In genomic region chr22:23180893-23181762, GRCh38 we compare ENCODE assay signal across 8 cellular contexts. TPM values are rescaled to one million over a fixed set of nuclear protein-coding genes. Genes with fewer than 3 reads are reported as not detected.
DNase-seq lines count a peak whose midpoint lies in the region; ATAC-seq, FAIRE-seq and TF ChIP-seq lines count a peak whose summit lies in the region.

No MANE protein-coding gene starts in this region.

- POLR2A ChIA-PET in activated naive CD8-positive, alpha-beta T cell treated with anti-CD3 and anti-CD28 coated beads, Interleukin-2, amount 10 ng/mL, durations not matched to agents 7 days and 5 days (lab: Charles Lee): interaction anchor here (0.7 to 1.7 kb wide), 5 partner anchors 36 to 101 kb away, joined by 3 to 13 read pairs (median 5); no protein-coding TSS in a partner anchor

- H3K27ac ChIP-seq in C4-2B: peak overlapping the region; percentile 69
- H3K27ac ChIP-seq in keratinocyte (ENCODE audit: control insufficient read depth, insufficient read depth, low read length): peak overlapping the region; percentile 49

- H3K36me3 ChIP-seq in keratinocyte (ENCODE audit: control insufficient read depth in 2 of 2, extremely low read depth in 1 of 2, insufficient read depth in 2 of 2, low read length in 2 of 2): peaks cover 3 to 20% of the 10 kb centered on the region in 2 experiments

- ATAC-seq in activated naive CD8-positive, alpha-beta T cell treated with anti-CD3 and anti-CD28 coated beads, Interleukin-2, amount 10 ng/mL, durations not matched to agents 7 days and 5 days (ENCODE audit: low read depth): peak; percentile 11
- ATAC-seq in stimulated activated naive B cell treated with anti-CD40 and anti-IgM and Interleukin-4, amounts not matched to agents 10 μg/mL and 1 μg/mL and 100 μg/mL, for 72 hours (replicated peaks): peak in 1 of 2 donors; percentile 1
- ATAC-seq in HG03095 (IDR thresholded peaks at IDR 0.05; ENCODE audit: unreplicated experiment): no peak

- H2AFZ ChIP-seq in keratinocyte (ENCODE audit: control insufficient read depth, low read length): peak overlapping the region; percentile 58

- peaks cover 46% of the 10 kb centered on the region for H3K4me1 Mint-ChIP-seq in activated naive CD8-positive, alpha-beta T cell treated with anti-CD3 and anti-CD28 coated beads, Interleukin-2, amount 10 ng/mL, durations not matched to agents 7 days and 5 days
- peaks cover 54 to 78% of the 10 kb centered on the region in 2 donors for H3K4me1 Mint-ChIP-seq in stimulated activated naive B cell treated with anti-CD40 and anti-IgM and Interleukin-4, amounts not matched to agents 10 μg/mL and 1 μg/mL and 100 μg/mL, for 72 hours

- H4K20me1 ChIP-seq in keratinocyte (ENCODE audit: control insufficient read depth, extremely low read depth, insufficient read depth, low read length): peaks cover 29% of the 10 kb centered on the region

- H3K4me2 ChIP-seq in keratinocyte (ENCODE audit: control insufficient read depth, extremely low read depth, insufficient read depth, low read depth, low read length): peak overlapping the region; percentile 85

- TF ChIP-seq CTCF in C4-2B (conservative IDR thresholded peaks at IDR 0.05) (no peak), keratinocyte (optimal IDR thresholded peaks at IDR 0.05 in 1 of 3, IDR thresholded peaks at IDR 0.05 in 1 of 3, conservative IDR thresholded peaks at IDR 0.05 in 1 of 3; ENCODE audit: extremely low read depth in 1 of 3, insufficient read depth in 2 of 3, low read length in 3 of 3) (no peak)

- H3K9ac ChIP-seq in keratinocyte (ENCODE audit: control insufficient read depth, extremely low read depth, insufficient read depth, low read length): peak overlapping the region; percentile 74

- no peaks in the 10 kb centered on the region for H3K9me3 ChIP-seq in keratinocyte (ENCODE audit: control insufficient read depth, low read depth, low read length)

- peak overlapping the region; percentile 80 for H3K4me3 Mint-ChIP-seq in activated naive CD8-positive, alpha-beta T cell treated with anti-CD3 and anti-CD28 coated beads, Interleukin-2, amount 10 ng/mL, durations not matched to agents 7 days and 5 days
- peak overlapping the region; percentile 82 to 84 for H3K4me3 Mint-ChIP-seq in stimulated activated naive B cell treated with anti-CD40 and anti-IgM and Interleukin-4, amounts not matched to agents 10 μg/mL and 1 μg/mL and 100 μg/mL, for 72 hours

- peaks cover 38% of the 10 kb centered on the region for H3K4me1 ChIP-seq in keratinocyte (ENCODE audit: control insufficient read depth, extremely low read depth, insufficient read depth, low read length)

- no peaks in the 10 kb centered on the region for H3K27me3 Mint-ChIP-seq in activated naive CD8-positive, alpha-beta T cell treated with anti-CD3 and anti-CD28 coated beads, Interleukin-2, amount 10 ng/mL, durations not matched to agents 7 days and 5 days
- H3K27me3 Mint-ChIP-seq in stimulated activated naive B cell treated with anti-CD40 and anti-IgM and Interleukin-4, amounts not matched to agents 10 μg/mL and 1 μg/mL and 100 μg/mL, for 72 hours: no peaks in the 10 kb centered on the region

- H3K9me3 Mint-ChIP-seq in activated naive CD8-positive, alpha-beta T cell treated with anti-CD3 and anti-CD28 coated beads, Interleukin-2, amount 10 ng/mL, durations not matched to agents 7 days and 5 days: peaks cover 10% of the 10 kb centered on the region
- H3K9me3 Mint-ChIP-seq in stimulated activated naive B cell treated with anti-CD40 and anti-IgM and Interleukin-4, amounts not matched to agents 10 μg/mL and 1 μg/mL and 100 μg/mL, for 72 hours: peaks cover 5 to 10% of the 10 kb centered on the region in 2 donors

- peaks cover 9% of the 10 kb centered on the region for H3K9me1 ChIP-seq in keratinocyte (ENCODE audit: control insufficient read depth, extremely low read depth, insufficient read depth, low read length)

- DNase-seq in HuH-7.5 (ENCODE audit: low spot score) (peak; percentile 64), keratinocyte (ENCODE audit: low read depth, low spot score) (no peak), NCI-H1436 treated with DMSO at 0.1 percent for 48 hours (lab: John Stamatoyannopoulos, UW) (no peak), HT-29 (ENCODE audit: low spot score) (no peak)
- peak; percentile 70 for DNase-seq in activated naive CD8-positive, alpha-beta T cell treated with anti-CD3 and anti-CD28 coated beads, Interleukin-2, amount 10 ng/mL, durations not matched to agents 7 days and 5 days
- DNase-seq in stimulated activated naive B cell treated with anti-CD40 and anti-IgM and Interleukin-4, amounts not matched to agents 10 μg/mL and 1 μg/mL and 100 μg/mL, for 72 hours: no peak

- H3K36me3 Mint-ChIP-seq in activated naive CD8-positive, alpha-beta T cell treated with anti-CD3 and anti-CD28 coated beads, Interleukin-2, amount 10 ng/mL, durations not matched to agents 7 days and 5 days: peaks cover 15% of the 10 kb centered on the region
- peaks cover 18 to 31% of the 10 kb centered on the region in 2 donors for H3K36me3 Mint-ChIP-seq in stimulated activated naive B cell treated with anti-CD40 and anti-IgM and Interleukin-4, amounts not matched to agents 10 μg/mL and 1 μg/mL and 100 μg/mL, for 72 hours

- peaks cover 54% of the 10 kb centered on the region for H3K79me2 ChIP-seq in keratinocyte (ENCODE audit: control insufficient read depth, insufficient read depth, low read length)

- peak overlapping the region; percentile 35 for H3K27ac Mint-ChIP-seq in activated naive CD8-positive, alpha-beta T cell treated with anti-CD3 and anti-CD28 coated beads, Interleukin-2, amount 10 ng/mL, durations not matched to agents 7 days and 5 days
- H3K27ac Mint-ChIP-seq in stimulated activated naive B cell treated with anti-CD40 and anti-IgM and Interleukin-4, amounts not matched to agents 10 μg/mL and 1 μg/mL and 100 μg/mL, for 72 hours: peak overlapping the region; percentile 86

- dilution Hi-C loops in keratinocyte (cut with MboI; ENCODE audit: extremely low pct_ligation_motif_present, low sequenced_read_pairs): no loop called here

- no peaks in the 10 kb centered on the region for H3K27me3 ChIP-seq in keratinocyte (ENCODE audit: control insufficient read depth, extremely low read depth, insufficient read depth, low read length)

- FAIRE-seq in keratinocyte (lab: Jason Lieb, UNC): no peak

- peak overlapping the region; percentile 57 to 96 (median 77) for H3K4me3 ChIP-seq in keratinocyte (ENCODE audit: control insufficient read depth in 2 of 3, extremely low read depth in 1 of 3, insufficient read depth in 2 of 3, low read depth in 1 of 3, low read length in 3 of 3)

RNA-seq across cellular contexts. Expression of gene BCR, which starts 0.8 kb away (rescaled TPM):
- 10 to 100 TPM; 36.2 to 39.2 TPM for total RNA-seq in activated naive CD8-positive, alpha-beta T cell treated with anti-CD3 and anti-CD28 coated beads, Interleukin-2, amount 10 ng/mL, durations not matched to agents 7 days and 5 days
- polyA plus RNA-seq in keratinocyte: 25.8 to 43.0 TPM (median 30.3 TPM) in 3 replicates
- polyA plus RNA-seq in keratinocyte (2011; ENCODE audit: low read depth): 30.9 TPM
- 30.9 and 75.3 TPM in 2 replicates for polyA plus RNA-seq in keratinocyte (2011; cell fraction: cytosol; rRNA removed)
- 62.7 and 87.1 TPM in 2 replicates for polyA plus RNA-seq in keratinocyte (2011; cell fraction: nucleus; rRNA removed)
- 38.4 and 56.2 TPM in 2 replicates for polyA plus RNA-seq in keratinocyte (2012; ENCODE audit: low replicate concordance)
- polyA minus RNA-seq in keratinocyte: 84.1 to 263 TPM (median 98.7 TPM) in 3 replicates
- 122 TPM for polyA minus RNA-seq in keratinocyte (2011; cell fraction: cytosol; rRNA and poly(A)+ RNA removed)
- polyA minus RNA-seq in keratinocyte (2011; cell fraction: nucleus; rRNA and poly(A)+ RNA removed): 65.2 and 71.2 TPM in 2 replicates
- total RNA-seq in HT-29 (2014; rRNA removed; shearing (Covaris generic)): 60.3 and 69.1 TPM in 2 replicates

RNA-seq across cellular contexts. Expression of gene RAB36, which starts 35.9 kb away (rescaled TPM):
- 1 to 10 TPM in 1 of 2 experiments, under 1 TPM in 1; 0.68 to 1.3 TPM for total RNA-seq in activated naive CD8-positive, alpha-beta T cell treated with anti-CD3 and anti-CD28 coated beads, Interleukin-2, amount 10 ng/mL, durations not matched to agents 7 days and 5 days
- polyA plus RNA-seq in keratinocyte: 1.7 to 4.9 TPM (median 1.9 TPM) in 3 replicates
- polyA plus RNA-seq in keratinocyte (2011; ENCODE audit: low read depth): not detected
- 2.0 and 2.6 TPM in 2 replicates for polyA plus RNA-seq in keratinocyte (2011; cell fraction: cytosol; rRNA removed)
- 3.8 and 5.6 TPM in 2 replicates for polyA plus RNA-seq in keratinocyte (2011; cell fraction: nucleus; rRNA removed)
- 0.35 and 3.3 TPM in 2 replicates for polyA plus RNA-seq in keratinocyte (2012; ENCODE audit: low replicate concordance)
- 3.2 to 6.5 TPM (median 3.3 TPM) in 3 replicates for polyA minus RNA-seq in keratinocyte
- 2.3 TPM for polyA minus RNA-seq in keratinocyte (2011; cell fraction: cytosol; rRNA and poly(A)+ RNA removed)
- polyA minus RNA-seq in keratinocyte (2011; cell fraction: nucleus; rRNA and poly(A)+ RNA removed): 2.7 and 3.3 TPM in 2 replicates
- total RNA-seq in HT-29 (2014; rRNA removed; shearing (Covaris generic)): 0.26 and 1.5 TPM in 2 replicates

RNA-seq across cellular contexts. Expression of gene RSPH14, which starts 39.3 kb away (rescaled TPM):
- total RNA-seq in activated naive CD8-positive, alpha-beta T cell treated with anti-CD3 and anti-CD28 coated beads, Interleukin-2, amount 10 ng/mL, durations not matched to agents 7 days and 5 days: under 1 TPM; 0.50 to 0.94 TPM
- 0.13 TPM in 1 of 3 replicates, not detected in the others for polyA plus RNA-seq in keratinocyte
- polyA plus RNA-seq in keratinocyte (2011; ENCODE audit: low read depth): 2.2 TPM
- polyA plus RNA-seq in keratinocyte (2011; cell fraction: cytosol; rRNA removed): 0.12 TPM in 1 of 2 replicates, not detected in the other
- 0.09 and 0.21 TPM in 2 replicates for polyA plus RNA-seq in keratinocyte (2011; cell fraction: nucleus; rRNA removed)
- polyA plus RNA-seq in keratinocyte (2012; ENCODE audit: low replicate concordance): 0.18 and 0.25 TPM in 2 replicates
- polyA minus RNA-seq in keratinocyte: 0.19 to 3.9 TPM (median 0.30 TPM) in 3 replicates
- polyA minus RNA-seq in keratinocyte (2011; cell fraction: cytosol; rRNA and poly(A)+ RNA removed): not detected
- not detected in 2 replicates for polyA minus RNA-seq in keratinocyte (2011; cell fraction: nucleus; rRNA and poly(A)+ RNA removed)
- total RNA-seq in HT-29 (2014; rRNA removed; shearing (Covaris generic)): 0.55 TPM in 1 of 2 replicates, not detected in the other

Comparison
In these comparisons a context has a peak if more than half of its experiments do, and no peak if none do; other contexts are left out.
1. DNase-seq: peak in HuH-7.5 (single experiment) and activated naive CD8-positive, alpha-beta T cell treated with anti-CD3 and anti-CD28 coated beads, Interleukin-2, amount 10 ng/mL, durations not matched to agents 7 days and 5 days (single experiment); none in keratinocyte (single experiment), stimulated activated naive B cell treated with anti-CD40 and anti-IgM and Interleukin-4, amounts not matched to agents 10 μg/mL and 1 μg/mL and 100 μg/mL, for 72 hours (single experiment), NCI-H1436 treated with DMSO at 0.1 percent for 48 hours (single experiment) and HT-29 (single experiment).